In the genomic region with DNA sequence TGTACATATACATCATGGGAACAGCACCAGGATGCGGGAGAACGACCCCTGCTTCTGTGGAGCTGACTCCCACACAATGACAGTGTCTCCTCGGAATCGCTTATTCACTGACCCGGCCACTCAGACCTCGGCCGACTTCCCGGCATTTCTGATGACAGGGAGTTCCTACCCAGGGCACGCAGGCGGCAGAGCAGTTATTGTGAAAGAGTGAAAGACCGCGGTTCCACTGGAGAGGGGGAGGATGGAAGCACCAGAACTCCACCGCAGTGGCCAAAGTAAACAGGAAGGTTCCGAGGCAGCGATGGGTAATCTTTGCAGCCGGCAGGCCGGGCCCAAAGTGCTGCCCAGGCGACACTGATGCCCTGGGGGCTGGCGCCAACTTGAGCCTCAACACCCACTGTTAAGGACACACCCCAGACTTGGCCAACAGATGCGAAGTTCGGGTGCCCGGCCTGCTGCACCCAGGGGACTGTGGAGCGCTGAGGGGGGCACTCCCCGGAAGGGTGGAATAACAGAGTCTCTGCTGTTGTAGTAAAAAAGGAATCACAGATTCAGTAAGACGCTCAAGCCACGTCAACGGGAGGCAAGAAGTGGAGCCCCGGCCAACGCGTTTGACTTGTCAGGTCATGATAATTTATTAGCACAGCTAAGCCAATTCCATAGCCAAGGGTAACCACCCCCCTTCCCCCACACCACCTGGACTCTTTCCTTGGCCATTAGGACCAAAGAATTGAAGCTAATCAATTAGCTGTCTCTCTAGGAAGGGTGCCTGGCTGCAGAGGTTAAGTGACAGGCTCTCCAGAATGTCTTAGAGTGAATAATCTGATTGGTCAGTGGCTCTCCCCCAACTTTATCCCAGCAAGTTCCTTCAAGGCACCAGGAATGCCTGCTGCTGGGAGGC, we compare ENCODE assay signal across 1 cellular context.
TF ChIP-seq lines count a peak whose summit lies in the region.

No MANE protein-coding gene starts in this region.

TF ChIP-seq in HepG2, 621 proteins besides CTCF, POLR2A, EP300 and RAD21 (continued from another document and continues in another):
- TF ChIP-seq FOXP1 (IDR thresholded peaks at IDR 0.05): no peak
- no peak; the same call in 1 of the 2 replicates for TF ChIP-seq FOXP1 (CRISPR knock-in tag; IDR thresholded peaks at IDR 0.05)
- TF ChIP-seq FOXA1 (IDR thresholded peaks at IDR 0.05): no peak
- TF ChIP-seq FOXA1 (CRISPR knock-in tag; IDR thresholded peaks at IDR 0.05): peak; percentile 96
- no peak for TF ChIP-seq EED (CRISPR knock-in tag; IDR thresholded peaks at IDR 0.05)
- TF ChIP-seq, protein P1, sequence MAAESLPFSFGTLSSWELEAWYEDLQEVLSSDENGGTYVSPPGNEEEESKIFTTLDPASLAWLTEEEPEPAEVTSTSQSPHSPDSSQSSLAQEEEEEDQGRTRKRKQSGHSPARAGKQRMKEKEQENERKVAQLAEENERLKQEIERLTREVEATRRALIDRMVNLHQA (CRISPR knock-in tag; IDR thresholded peaks at IDR 0.05): no peak
- TF ChIP-seq SAFB2 (CRISPR knock-in tag; IDR thresholded peaks at IDR 0.05; ENCODE audit: borderline replicate concordance, low read depth): no peak; the same call in 1 of the 2 replicates
- TF ChIP-seq, protein P2, sequence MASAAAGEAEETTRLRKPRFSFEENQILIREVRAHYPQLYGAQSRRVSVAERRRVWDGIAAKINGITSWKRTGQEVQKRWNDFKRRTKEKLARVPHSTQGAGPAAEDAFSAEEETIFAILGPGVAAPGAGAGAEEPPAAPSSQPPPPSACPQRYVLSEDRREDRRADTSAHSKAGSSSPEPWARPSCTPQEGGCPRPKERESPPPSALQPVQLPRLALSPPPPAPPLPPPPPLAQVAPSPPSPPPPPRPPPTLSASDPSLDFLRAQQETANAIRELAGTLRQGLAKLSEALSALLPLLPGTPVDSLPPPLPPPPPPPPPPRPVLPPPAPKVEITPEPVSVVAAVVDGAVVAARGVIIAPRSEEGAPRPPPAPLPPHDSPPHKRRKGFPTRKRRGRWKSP (CRISPR knock-in tag; IDR thresholded peaks at IDR 0.05): peak; percentile 52; the same call in 1 of the 2 replicates
- TF ChIP-seq ZSCAN22 (CRISPR knock-in tag; IDR thresholded peaks at IDR 0.05): no peak
- TF ChIP-seq, protein P3, sequence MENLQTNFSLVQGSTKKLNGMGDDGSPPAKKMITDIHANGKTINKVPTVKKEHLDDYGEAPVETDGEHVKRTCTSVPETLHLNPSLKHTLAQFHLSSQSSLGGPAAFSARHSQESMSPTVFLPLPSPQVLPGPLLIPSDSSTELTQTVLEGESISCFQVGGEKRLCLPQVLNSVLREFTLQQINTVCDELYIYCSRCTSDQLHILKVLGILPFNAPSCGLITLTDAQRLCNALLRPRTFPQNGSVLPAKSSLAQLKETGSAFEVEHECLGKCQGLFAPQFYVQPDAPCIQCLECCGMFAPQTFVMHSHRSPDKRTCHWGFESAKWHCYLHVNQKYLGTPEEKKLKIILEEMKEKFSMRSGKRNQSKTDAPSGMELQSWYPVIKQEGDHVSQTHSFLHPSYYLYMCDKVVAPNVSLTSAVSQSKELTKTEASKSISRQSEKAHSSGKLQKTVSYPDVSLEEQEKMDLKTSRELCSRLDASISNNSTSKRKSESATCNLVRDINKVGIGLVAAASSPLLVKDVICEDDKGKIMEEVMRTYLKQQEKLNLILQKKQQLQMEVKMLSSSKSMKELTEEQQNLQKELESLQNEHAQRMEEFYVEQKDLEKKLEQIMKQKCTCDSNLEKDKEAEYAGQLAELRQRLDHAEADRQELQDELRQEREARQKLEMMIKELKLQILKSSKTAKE (CRISPR knock-in tag; IDR thresholded peaks at IDR 0.05; ENCODE audit: borderline replicate concordance): 0 out of 2 replicates have a peak, but pooled peaks have one; percentile 51
- TF ChIP-seq YEATS4 (CRISPR knock-in tag; IDR thresholded peaks at IDR 0.05; ENCODE audit: borderline replicate concordance): no peak
- no peak for TF ChIP-seq SIX4 (CRISPR knock-in tag; IDR thresholded peaks at IDR 0.05)
- TF ChIP-seq, protein P4, sequence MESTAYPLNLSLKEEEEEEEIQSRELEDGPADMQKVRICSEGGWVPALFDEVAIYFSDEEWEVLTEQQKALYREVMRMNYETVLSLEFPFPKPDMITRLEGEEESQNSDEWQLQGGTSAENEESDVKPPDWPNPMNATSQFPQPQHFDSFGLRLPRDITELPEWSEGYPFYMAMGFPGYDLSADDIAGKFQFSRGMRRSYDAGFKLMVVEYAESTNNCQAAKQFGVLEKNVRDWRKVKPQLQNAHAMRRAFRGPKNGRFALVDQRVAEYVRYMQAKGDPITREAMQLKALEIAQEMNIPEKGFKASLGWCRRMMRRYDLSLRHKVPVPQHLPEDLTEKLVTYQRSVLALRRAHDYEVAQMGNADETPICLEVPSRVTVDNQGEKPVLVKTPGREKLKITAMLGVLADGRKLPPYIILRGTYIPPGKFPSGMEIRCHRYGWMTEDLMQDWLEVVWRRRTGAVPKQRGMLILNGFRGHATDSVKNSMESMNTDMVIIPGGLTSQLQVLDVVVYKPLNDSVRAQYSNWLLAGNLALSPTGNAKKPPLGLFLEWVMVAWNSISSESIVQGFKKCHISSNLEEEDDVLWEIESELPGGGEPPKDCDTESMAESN (CRISPR knock-in tag; conservative IDR thresholded peaks at IDR 0.05): peak; percentile 58; the same call in 1 of the 2 replicates
- TF ChIP-seq, protein P5, sequence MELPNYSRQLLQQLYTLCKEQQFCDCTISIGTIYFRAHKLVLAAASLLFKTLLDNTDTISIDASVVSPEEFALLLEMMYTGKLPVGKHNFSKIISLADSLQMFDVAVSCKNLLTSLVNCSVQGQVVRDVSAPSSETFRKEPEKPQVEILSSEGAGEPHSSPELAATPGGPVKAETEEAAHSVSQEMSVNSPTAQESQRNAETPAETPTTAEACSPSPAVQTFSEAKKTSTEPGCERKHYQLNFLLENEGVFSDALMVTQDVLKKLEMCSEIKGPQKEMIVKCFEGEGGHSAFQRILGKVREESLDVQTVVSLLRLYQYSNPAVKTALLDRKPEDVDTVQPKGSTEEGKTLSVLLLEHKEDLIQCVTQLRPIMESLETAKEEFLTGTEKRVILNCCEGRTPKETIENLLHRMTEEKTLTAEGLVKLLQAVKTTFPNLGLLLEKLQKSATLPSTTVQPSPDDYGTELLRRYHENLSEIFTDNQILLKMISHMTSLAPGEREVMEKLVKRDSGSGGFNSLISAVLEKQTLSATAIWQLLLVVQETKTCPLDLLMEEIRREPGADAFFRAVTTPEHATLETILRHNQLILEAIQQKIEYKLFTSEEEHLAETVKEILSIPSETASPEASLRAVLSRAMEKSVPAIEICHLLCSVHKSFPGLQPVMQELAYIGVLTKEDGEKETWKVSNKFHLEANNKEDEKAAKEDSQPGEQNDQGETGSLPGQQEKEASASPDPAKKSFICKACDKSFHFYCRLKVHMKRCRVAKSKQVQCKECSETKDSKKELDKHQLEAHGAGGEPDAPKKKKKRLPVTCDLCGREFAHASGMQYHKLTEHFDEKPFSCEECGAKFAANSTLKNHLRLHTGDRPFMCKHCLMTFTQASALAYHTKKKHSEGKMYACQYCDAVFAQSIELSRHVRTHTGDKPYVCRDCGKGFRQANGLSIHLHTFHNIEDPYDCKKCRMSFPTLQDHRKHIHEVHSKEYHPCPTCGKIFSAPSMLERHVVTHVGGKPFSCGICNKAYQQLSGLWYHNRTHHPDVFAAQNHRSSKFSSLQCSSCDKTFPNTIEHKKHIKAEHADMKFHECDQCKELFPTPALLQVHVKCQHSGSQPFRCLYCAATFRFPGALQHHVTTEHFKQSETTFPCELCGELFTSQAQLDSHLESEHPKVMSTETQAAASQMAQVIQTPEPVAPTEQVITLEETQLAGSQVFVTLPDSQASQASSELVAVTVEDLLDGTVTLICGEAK (IDR thresholded peaks at IDR 0.05): no peak
- TF ChIP-seq, protein P5 (CRISPR knock-in tag; IDR thresholded peaks at IDR 0.05): no peak
- TF ChIP-seq, protein P6, sequence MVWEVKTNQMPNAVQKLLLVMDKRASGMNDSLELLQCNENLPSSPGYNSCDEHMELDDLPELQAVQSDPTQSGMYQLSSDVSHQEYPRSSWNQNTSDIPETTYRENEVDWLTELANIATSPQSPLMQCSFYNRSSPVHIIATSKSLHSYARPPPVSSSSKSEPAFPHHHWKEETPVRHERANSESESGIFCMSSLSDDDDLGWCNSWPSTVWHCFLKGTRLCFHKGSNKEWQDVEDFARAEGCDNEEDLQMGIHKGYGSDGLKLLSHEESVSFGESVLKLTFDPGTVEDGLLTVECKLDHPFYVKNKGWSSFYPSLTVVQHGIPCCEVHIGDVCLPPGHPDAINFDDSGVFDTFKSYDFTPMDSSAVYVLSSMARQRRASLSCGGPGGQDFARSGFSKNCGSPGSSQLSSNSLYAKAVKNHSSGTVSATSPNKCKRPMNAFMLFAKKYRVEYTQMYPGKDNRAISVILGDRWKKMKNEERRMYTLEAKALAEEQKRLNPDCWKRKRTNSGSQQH (CRISPR knock-in tag; IDR thresholded peaks at IDR 0.05; ENCODE audit: low read depth): no peak
- TF ChIP-seq, protein P7, sequence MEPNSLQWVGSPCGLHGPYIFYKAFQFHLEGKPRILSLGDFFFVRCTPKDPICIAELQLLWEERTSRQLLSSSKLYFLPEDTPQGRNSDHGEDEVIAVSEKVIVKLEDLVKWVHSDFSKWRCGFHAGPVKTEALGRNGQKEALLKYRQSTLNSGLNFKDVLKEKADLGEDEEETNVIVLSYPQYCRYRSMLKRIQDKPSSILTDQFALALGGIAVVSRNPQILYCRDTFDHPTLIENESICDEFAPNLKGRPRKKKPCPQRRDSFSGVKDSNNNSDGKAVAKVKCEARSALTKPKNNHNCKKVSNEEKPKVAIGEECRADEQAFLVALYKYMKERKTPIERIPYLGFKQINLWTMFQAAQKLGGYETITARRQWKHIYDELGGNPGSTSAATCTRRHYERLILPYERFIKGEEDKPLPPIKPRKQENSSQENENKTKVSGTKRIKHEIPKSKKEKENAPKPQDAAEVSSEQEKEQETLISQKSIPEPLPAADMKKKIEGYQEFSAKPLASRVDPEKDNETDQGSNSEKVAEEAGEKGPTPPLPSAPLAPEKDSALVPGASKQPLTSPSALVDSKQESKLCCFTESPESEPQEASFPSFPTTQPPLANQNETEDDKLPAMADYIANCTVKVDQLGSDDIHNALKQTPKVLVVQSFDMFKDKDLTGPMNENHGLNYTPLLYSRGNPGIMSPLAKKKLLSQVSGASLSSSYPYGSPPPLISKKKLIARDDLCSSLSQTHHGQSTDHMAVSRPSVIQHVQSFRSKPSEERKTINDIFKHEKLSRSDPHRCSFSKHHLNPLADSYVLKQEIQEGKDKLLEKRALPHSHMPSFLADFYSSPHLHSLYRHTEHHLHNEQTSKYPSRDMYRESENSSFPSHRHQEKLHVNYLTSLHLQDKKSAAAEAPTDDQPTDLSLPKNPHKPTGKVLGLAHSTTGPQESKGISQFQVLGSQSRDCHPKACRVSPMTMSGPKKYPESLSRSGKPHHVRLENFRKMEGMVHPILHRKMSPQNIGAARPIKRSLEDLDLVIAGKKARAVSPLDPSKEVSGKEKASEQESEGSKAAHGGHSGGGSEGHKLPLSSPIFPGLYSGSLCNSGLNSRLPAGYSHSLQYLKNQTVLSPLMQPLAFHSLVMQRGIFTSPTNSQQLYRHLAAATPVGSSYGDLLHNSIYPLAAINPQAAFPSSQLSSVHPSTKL (CRISPR knock-in tag; IDR thresholded peaks at IDR 0.05): peak; percentile 76
- 0 out of 2 replicates have a peak, but pooled peaks have one; percentile 23 for TF ChIP-seq SMC3 (IDR thresholded peaks at IDR 0.05; ENCODE audit: low read length)
- peak; percentile 68 for TF ChIP-seq TOPORS (CRISPR knock-in tag; IDR thresholded peaks at IDR 0.05)
- no peak for TF ChIP-seq NFE2L1 (CRISPR knock-in tag; IDR thresholded peaks at IDR 0.05; ENCODE audit: borderline replicate concordance)
- no peak for TF ChIP-seq ZNF557 (CRISPR knock-in tag; IDR thresholded peaks at IDR 0.05)
- peak; percentile 58 for TF ChIP-seq NCOA2 (CRISPR knock-in tag; IDR thresholded peaks at IDR 0.05)
- TF ChIP-seq MED13 (CRISPR knock-in tag; IDR thresholded peaks at IDR 0.05): no peak
- TF ChIP-seq ZFP90 (CRISPR knock-in tag; IDR thresholded peaks at IDR 0.05; ENCODE audit: borderline replicate concordance): no peak
- no peak for TF ChIP-seq ZC3H4 (CRISPR knock-in tag; IDR thresholded peaks at IDR 0.05; ENCODE audit: borderline replicate concordance)
- no peak for TF ChIP-seq CHD2 (IDR thresholded peaks at IDR 0.05; ENCODE audit: low read depth, low read length)
- no peak for TF ChIP-seq HHEX (CRISPR knock-in tag; IDR thresholded peaks at IDR 0.05)
- no peak for TF ChIP-seq ZNF780A (CRISPR knock-in tag; IDR thresholded peaks at IDR 0.05)
- TF ChIP-seq, protein P8, sequence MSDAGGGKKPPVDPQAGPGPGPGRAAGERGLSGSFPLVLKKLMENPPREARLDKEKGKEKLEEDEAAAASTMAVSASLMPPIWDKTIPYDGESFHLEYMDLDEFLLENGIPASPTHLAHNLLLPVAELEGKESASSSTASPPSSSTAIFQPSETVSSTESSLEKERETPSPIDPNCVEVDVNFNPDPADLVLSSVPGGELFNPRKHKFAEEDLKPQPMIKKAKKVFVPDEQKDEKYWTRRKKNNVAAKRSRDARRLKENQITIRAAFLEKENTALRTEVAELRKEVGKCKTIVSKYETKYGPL (CRISPR knock-in tag; IDR thresholded peaks at IDR 0.05): no peak
- TF ChIP-seq PTBP1 (IDR thresholded peaks at IDR 0.05; ENCODE audit: low read depth, low read length, poor library complexity, severe bottlenecking): no peak
